Comparison of ENCODE assay signal across 8 cellular contexts in genomic region chr4:88177981-88178632, GRCh38. TPM values are rescaled to one million over a fixed set of nuclear protein-coding genes. Genes with fewer than 3 reads are reported as not detected.
DNase-seq lines count a peak whose midpoint lies in the region; ATAC-seq, FAIRE-seq and TF ChIP-seq lines count a peak whose summit lies in the region.

No MANE protein-coding gene starts in this region.

- H3K27me3 ChIP-seq in bronchial epithelial cell (ENCODE audit: control insufficient read depth, insufficient read depth, low read length): no peaks in the 10 kb centered on the region

- no peak overlapping the region for H3K4me3 ChIP-seq in bronchial epithelial cell (ENCODE audit: low read depth, low read length)

- TF ChIP-seq CTCF in bronchial epithelial cell (IDR thresholded peaks at IDR 0.05; ENCODE audit: insufficient read depth, low read length, severe bottlenecking): no peak

- H3K36me3 ChIP-seq in bronchial epithelial cell (ENCODE audit: control insufficient read depth, insufficient read depth, low read length): no peaks in the 10 kb centered on the region

- peak; percentile 89 for FAIRE-seq in bronchial epithelial cell (lab: Jason Lieb, UNC)

- ATAC-seq in HG03159 (IDR thresholded peaks at IDR 0.05; ENCODE audit: unreplicated experiment): no peak

- peak; percentile 45 for DNase-seq in CMK (ENCODE audit: low read depth)
- peak; percentile 74 to 78 for DNase-seq in Kasumi-1 (lab: John Stamatoyannopoulos, UW)
- peak; percentile 93 for DNase-seq in bronchial epithelial cell (ENCODE audit: low read depth)
- peak; percentile 53 for DNase-seq in medulla oblongata (ENCODE audit: extremely low spot score)
- DNase-seq in inferior parietal cortex (ENCODE audit: extremely low spot score): no peak
- no peak for DNase-seq in NCI-H2081 (lab: John Stamatoyannopoulos, UW)
- DNase-seq in 8988T: no peak

RNA-seq across cellular contexts. Expression of gene ABCG2, which starts 19.7 kb away (rescaled TPM):
- total RNA-seq in bronchial epithelial cell: under 0.01 and 0.38 TPM in 2 replicates

Comparison
In these comparisons a context has a peak if more than half of its experiments do, and no peak if none do; other contexts are left out.
1. DNase-seq: peak in CMK (single experiment), Kasumi-1 (2 of 2), bronchial epithelial cell (single experiment) and medulla oblongata (single experiment); none in inferior parietal cortex (single experiment), NCI-H2081 (0 of 2) and 8988T (single experiment).